Comparison of ENCODE assay signal across 15 cellular contexts in genomic region chr10:15238553-15239335, GRCh38.
DNase-seq lines count a peak whose midpoint lies in the region; FAIRE-seq and TF ChIP-seq lines count a peak whose summit lies in the region.
"Had no signal": no experiment of that assay in that cellular context is flagged by ENCODE, and none has a peak within 500 bp of the region (broad histone marks: within the 10 kb centered on the region; RNA-seq: fewer than 3 reads in every experiment).

No MANE protein-coding gene starts in this region.

- no peak overlapping the region for H3K14ac ChIP-seq in mesenchymal stem cell (ENCODE audit: low read length in 2 of 2)

- H3K4me3 ChIP-seq in CD4-positive, alpha-beta memory T cell (ENCODE audit: low read length in 2 of 2), result no peak overlapping the region
- H3K4me3 ChIP-seq in mesenchymal stem cell (ENCODE audit: insufficient read depth in 1 of 2, low read depth in 1 of 2, low read length in 2 of 2), result no peak overlapping the region
- H3K4me3 ChIP-seq: transverse colon had no signal

- no peaks in the 10 kb centered on the region for H3K36me3 ChIP-seq in CD4-positive, alpha-beta memory T cell (ENCODE audit: insufficient read depth, low read length)
- peaks cover 0 to 6% of the 10 kb centered on the region in 2 experiments for H3K36me3 ChIP-seq in mesenchymal stem cell (ENCODE audit: control insufficient read depth in 1 of 2, insufficient read depth in 2 of 2, low read depth in 1 of 2, low read length in 2 of 2)
- H3K36me3 ChIP-seq: transverse colon had no signal

- H3K9ac ChIP-seq in mesenchymal stem cell (ENCODE audit: low read length), result peak overlapping the region; percentile 23

- CTCF ChIA-PET in CD4-positive, alpha-beta memory T cell (lab: Charles Lee; ENCODE audit: partially characterized antibody), result interaction anchor here (0.9 kb wide), 1 partner anchor 28 kb away, joined by 3 read pairs; no protein-coding TSS in a partner anchor

- no peak overlapping the region for H2AFZ ChIP-seq in mesenchymal stem cell (ENCODE audit: low read depth, low read length)

- H3K4me1 ChIP-seq in CD4-positive, alpha-beta memory T cell (ENCODE audit: insufficient read depth, low read length), result no peaks in the 10 kb centered on the region
- peaks cover 11% of the 10 kb centered on the region for H3K4me1 ChIP-seq in mesenchymal stem cell (ENCODE audit: control insufficient read depth, insufficient read depth, low read depth, low read length)

- H3K27me3 Mint-ChIP-seq in CD4-positive, alpha-beta memory T cell, result no peaks in the 10 kb centered on the region

- H3K36me3 Mint-ChIP-seq in CD4-positive, alpha-beta memory T cell, result peaks cover 12 to 16% of the 10 kb centered on the region in 2 donors

- H3K4me3 Mint-ChIP-seq in CD4-positive, alpha-beta memory T cell, result peak overlapping the region in 4 of 8 donors; percentile 0 to 47 (median 22)
- H3K4me3 Mint-ChIP-seq: T-helper 1 cell treated with Interleukin-12 subunit alpha and Interleukin-12 subunit beta and Interleukin-4 antibody, amounts not matched to agents 30 μg/mL and 1 μg/mL, for 36 hours had no signal

- H3K23ac ChIP-seq in mesenchymal stem cell (ENCODE audit: low read length in 2 of 2), result no peak overlapping the region

- H3K27ac ChIP-seq in CD4-positive, alpha-beta memory T cell (ENCODE audit: low read depth, low read length), result no peak overlapping the region
- no peak overlapping the region for H3K27ac ChIP-seq in mesenchymal stem cell (ENCODE audit: low read length, poor library complexity, severe bottlenecking)
- H3K27ac ChIP-seq: HL-60 had no signal

- H2BK5ac ChIP-seq in mesenchymal stem cell (ENCODE audit: low read depth, low read length, poor library complexity, severe bottlenecking), result no peak overlapping the region

- no peak overlapping the region for H3K4ac ChIP-seq in mesenchymal stem cell (ENCODE audit: low read depth in 1 of 2, low read length in 2 of 2)

- no peak overlapping the region for H2AK5ac ChIP-seq in mesenchymal stem cell (ENCODE audit: low read length, severe bottlenecking)

- peaks cover 7 to 25% (median 17%) of the 10 kb centered on the region in 4 donors for H3K4me1 Mint-ChIP-seq in CD4-positive, alpha-beta memory T cell

- H3K9me3 Mint-ChIP-seq in CD4-positive, alpha-beta memory T cell, result no peaks in the 10 kb centered on the region
- H3K9me3 Mint-ChIP-seq: T-helper 1 cell treated with Interleukin-12 subunit alpha and Interleukin-12 subunit beta and Interleukin-4 antibody, amounts not matched to agents 30 μg/mL and 1 μg/mL, for 36 hours had no signal

- H2BK120ac ChIP-seq in mesenchymal stem cell (ENCODE audit: low read depth, low read length), result no peak overlapping the region

- H2BK15ac ChIP-seq in mesenchymal stem cell (ENCODE audit: low read depth, poor library complexity, severe bottlenecking), result no peak overlapping the region

- POLR2A ChIA-PET in CD4-positive, alpha-beta memory T cell (lab: Charles Lee; ENCODE audit: partially characterized antibody), result no interaction called here

- H4K8ac ChIP-seq in mesenchymal stem cell (ENCODE audit: low read length), result no peak overlapping the region

- H3K27me3 ChIP-seq in CD4-positive, alpha-beta memory T cell (ENCODE audit: insufficient read depth, low read length), result no peaks in the 10 kb centered on the region
- no peaks in the 10 kb centered on the region for H3K27me3 ChIP-seq in mesenchymal stem cell (ENCODE audit: control insufficient read depth in 1 of 2, insufficient read depth in 1 of 2, low read length in 2 of 2)
- H3K27me3 ChIP-seq: transverse colon had no signal

- intact Hi-C loops in CD4-positive, alpha-beta memory T cell (cut with micrococcal nuclease), result no loop called here

- H3K4me2 ChIP-seq in mesenchymal stem cell (ENCODE audit: low read length, poor library complexity, severe bottlenecking), result no peak overlapping the region

- peak overlapping the region in 6 of 7 donors; percentile 0 to 81 (median 59) for H3K27ac Mint-ChIP-seq in CD4-positive, alpha-beta memory T cell
- H3K27ac Mint-ChIP-seq: T-helper 1 cell treated with Interleukin-12 subunit alpha and Interleukin-12 subunit beta and Interleukin-4 antibody, amounts not matched to agents 30 μg/mL and 1 μg/mL, for 36 hours had no signal

- peak; percentile 48 for FAIRE-seq in H54 (lab: Jason Lieb, UNC)
- FAIRE-seq: GM12892 had no signal

- peaks cover 17% of the 10 kb centered on the region for H3K79me1 ChIP-seq in mesenchymal stem cell (replicated peaks; ENCODE audit: low read length, poor library complexity, severe bottlenecking)

- H2BK12ac ChIP-seq in mesenchymal stem cell (ENCODE audit: low read length in 2 of 2), result no peak overlapping the region

- no peak for TF ChIP-seq POLR2A in H54 (IDR thresholded peaks at IDR 0.05; ENCODE audit: low read depth, low read length)

- no peak overlapping the region for H3K18ac ChIP-seq in mesenchymal stem cell (ENCODE audit: low read depth in 1 of 2, low read length in 2 of 2)

- DNase-seq in CD4-positive, alpha-beta memory T cell, result peak; percentile 3 to 42 (median 8)
- DNase-seq in H54 (ENCODE audit: insufficient read length, low spot score), result no peak
- DNase-seq in astrocyte of the hippocampus (ENCODE audit: low read depth, low spot score), result peak; percentile 73
- peak; percentile 50 for DNase-seq in mesenchymal stem cell
- DNase-seq in hepatic stellate cell (ENCODE audit: low spot score), result no peak
- DNase-seq in NCI-H2029 treated with DMSO at 0.1 percent for 48 hours (lab: John Stamatoyannopoulos, UW), result no peak
- no peak for DNase-seq in effector CD8-positive, alpha-beta T cell (lab: John Stamatoyannopoulos, UW)
- no peak for DNase-seq in GM20000 (ENCODE audit: low spot score)
- DNase-seq: activated CD8-positive, alpha-beta memory T cell treated with anti-CD3 and anti-CD28 coated beads, Interleukin-2, amount 50 U/mL, for 48 hours; cerebellar nuclear complex; posterior cingulate gyrus; transverse colon had no signal

- H3K9me3 ChIP-seq in CD4-positive, alpha-beta memory T cell (ENCODE audit: control insufficient read depth in 1 of 2, low read length in 2 of 2), result no peaks in the 10 kb centered on the region
- no peaks in the 10 kb centered on the region for H3K9me3 ChIP-seq in mesenchymal stem cell (ENCODE audit: control insufficient read depth, low read length)
- H3K9me3 ChIP-seq: transverse colon had no signal

- WGBS in mesenchymal stem cell, result 86% methylated on average over 10 of the region's 12 CpGs

- TF ChIP-seq CTCF in GM20000 (IDR thresholded peaks at IDR 0.05; ENCODE audit: extremely low read depth, missing control alignments), result no peak

- H4K91ac ChIP-seq in mesenchymal stem cell (ENCODE audit: low read length), result no peak overlapping the region

Comparison
In these comparisons a context has a peak if more than half of its experiments do, and no peak if none do; other contexts are left out.
1. DNase-seq: peak in CD4-positive, alpha-beta memory T cell (5 of 5), astrocyte of the hippocampus (single experiment) and mesenchymal stem cell (single experiment); none in H54 (single experiment), hepatic stellate cell (single experiment), NCI-H2029 treated with DMSO at 0.1 percent for 48 hours (single experiment), effector CD8-positive, alpha-beta T cell (single experiment) and GM20000 (single experiment).